ENCODE assay signal across 9 cellular contexts in genomic region chr15:39781147-39781966, GRCh38. TPM values are rescaled to one million over a fixed set of nuclear protein-coding genes. Genes with fewer than 3 reads are reported as not detected.
DNase-seq lines count a peak whose midpoint lies in the region; ATAC-seq, FAIRE-seq and TF ChIP-seq lines count a peak whose summit lies in the region.
"Had no signal": no experiment of that assay in that cellular context is flagged by ENCODE, and none has a peak within 500 bp of the region (broad histone marks: within the 10 kb centered on the region; RNA-seq: fewer than 3 reads in every experiment).

No MANE protein-coding gene starts in this region.

- H3K36me3 Mint-ChIP-seq in neural progenitor cell = no peaks in the 10 kb centered on the region

- POLR2A ChIA-PET in K562 (lab: Yijun Ruan, JAX) = interaction anchor here (0.6 to 1.7 kb wide), 2 partner anchors 14 to 326 kb away, joined by 3 read pairs; no protein-coding TSS in a partner anchor

- H3K27me3 ChIP-seq in K562 (ENCODE audit: control insufficient read depth in 2 of 2, insufficient read depth in 2 of 2, low read length in 2 of 2) = no peaks in the 10 kb centered on the region
- no peaks in the 10 kb centered on the region for H3K27me3 ChIP-seq in neural progenitor cell

- in situ Hi-C loops in K562 (cut with MboI) = loop anchor here (25.0 kb wide), 1 partner anchor 231 kb away; no protein-coding TSS in a partner anchor

- TF ChIP-seq CTCF in NB4 (IDR thresholded peaks at IDR 0.05; ENCODE audit: low read depth, low read length) = no peak
- no peak for TF ChIP-seq CTCF in K562 (IDR thresholded peaks at IDR 0.05 in 2 of 3, conservative IDR thresholded peaks at IDR 0.05 in 1 of 3; ENCODE audit: insufficient read depth in 2 of 3, low read depth in 1 of 3, low read length in 3 of 3)
- no peak for TF ChIP-seq CTCF in neural progenitor cell (IDR thresholded peaks at IDR 0.05)
- no peak for TF ChIP-seq CTCF in mucosa of descending colon (IDR thresholded peaks at IDR 0.05)

- no peak for TF ChIP-seq RAD21 in K562 (CRISPR knock-in tag; conservative IDR thresholded peaks at IDR 0.05 in 1 of 2, IDR thresholded peaks at IDR 0.05 in 1 of 2)

- no peak for FAIRE-seq in K562 (lab: Jason Lieb, UNC)

- H3K27ac Mint-ChIP-seq in neural progenitor cell = no peak overlapping the region

- TF ChIP-seq POLR2A in NB4 (IDR thresholded peaks at IDR 0.05; ENCODE audit: extremely low read depth, insufficient read length) (no peak), K562 (conservative IDR thresholded peaks at IDR 0.05) (no peak)

- H3K4me1 ChIP-seq in K562 (replicated peaks in 1 of 2; ENCODE audit: control insufficient read depth in 2 of 2, insufficient read depth in 2 of 2, low read length in 2 of 2) (peaks cover 0 to 8% of the 10 kb centered on the region in 2 experiments; a peak in 3 of 5 replicates), neural progenitor cell (peaks cover 18% of the 10 kb centered on the region), mucosa of descending colon (ENCODE audit: low read depth) (peaks cover 5% of the 10 kb centered on the region)

- BruUV-seq in K562 (replicated peaks; lab: Mats Ljungman, UMichigan) = no TSS peak

- H3K36me3 ChIP-seq in K562 (ENCODE audit: control insufficient read depth, insufficient read depth, low read length) = no peaks in the 10 kb centered on the region
- H3K36me3 ChIP-seq in neural progenitor cell = no peaks in the 10 kb centered on the region
- no peaks in the 10 kb centered on the region for H3K36me3 ChIP-seq in mucosa of descending colon (ENCODE audit: low read depth)

- peak overlapping the region; percentile 86 for H3K4me3 Mint-ChIP-seq in neural progenitor cell

- no peak for TF ChIP-seq EP300 in K562 (IDR thresholded peaks at IDR 0.05; ENCODE audit: low read length)

- H4K20me1 ChIP-seq in K562 (replicated peaks; ENCODE audit: control insufficient read depth, insufficient read depth, low read length) (no peaks in the 10 kb centered on the region), neural progenitor cell (ENCODE audit: low read depth) (no peaks in the 10 kb centered on the region)

- H2AFZ ChIP-seq in K562 (ENCODE audit: low read depth, low read length) (peak overlapping the region; percentile 96), neural progenitor cell (replicated peaks) (peak overlapping the region; percentile 96)

- H3K4me1 Mint-ChIP-seq in neural progenitor cell = peaks cover 53% of the 10 kb centered on the region

- CTCF ChIA-PET in K562 (lab: Yijun Ruan, JAX; ENCODE audit: low intra/inter-chr PET ratio) = no interaction called here

- H3K9me1 ChIP-seq in K562 (ENCODE audit: control insufficient read depth, insufficient read depth, low read length) = no peaks in the 10 kb centered on the region

- no peaks in the 10 kb centered on the region for H3K27me3 Mint-ChIP-seq in neural progenitor cell (ENCODE audit: insufficient read depth, low read depth)

- WGBS in K562 (ENCODE audit: insufficient coverage, low coverage, missing lambda C conversion rate) = 71% methylated on average over 4 of the region's 4 CpGs

- ATAC-seq in K562 (no peak), HG03280 (IDR thresholded peaks at IDR 0.05; ENCODE audit: unreplicated experiment) (no peak), mucosa of descending colon (no peak)

- H3F3A ChIP-seq in neural progenitor cell (ENCODE audit: low read depth) = peaks cover 25% of the 10 kb centered on the region

- H3K4me2 ChIP-seq in K562 (ENCODE audit: insufficient read depth, low read length) = peak overlapping the region; percentile 74; the same call in 1 of the 2 replicates
- H3K4me2 ChIP-seq in neural progenitor cell = no peak overlapping the region

- H3K9me3 ChIP-seq in K562 (replicated peaks; ENCODE audit: control insufficient read depth, insufficient read depth, low read depth, low read length) = no peaks in the 10 kb centered on the region; the same call in 1 of the 2 replicates
- H3K9me3 ChIP-seq in neural progenitor cell (ENCODE audit: low read depth) = no peaks in the 10 kb centered on the region
- no peaks in the 10 kb centered on the region for H3K9me3 ChIP-seq in mucosa of descending colon

- no peaks in the 10 kb centered on the region for H3K9me3 Mint-ChIP-seq in neural progenitor cell

- H3K27ac ChIP-seq in K562 (ENCODE audit: extremely low read depth, low read depth, low read length) = peak overlapping the region; percentile 59; the same call in 2 of the 3 replicates
- H3K27ac ChIP-seq in neural progenitor cell = no peak overlapping the region

- intact Hi-C loops in K562 (cut with micrococcal nuclease) (no loop called here), mucosa of descending colon (cut with DNase I, micrococcal nuclease) (no loop called here)

- DNase-seq in NOMO-1 treated with DMSO at 0.1 percent for 48 hours (lab: John Stamatoyannopoulos, UW; ENCODE audit: unreplicated experiment) (peak; percentile 6), NOMO-1 (lab: John Stamatoyannopoulos, UW; ENCODE audit: unreplicated experiment in 2 of 2) (no peak), NB4 (ENCODE audit: low read depth) (peak; percentile 24), K562 (ENCODE audit: extremely low read depth in 1 of 4, low spot score in 3 of 4) (no peak), neural progenitor cell (ENCODE audit: low spot score) (no peak), UCSD-AML1 (lab: John Stamatoyannopoulos, UW; ENCODE audit: unreplicated experiment) (no peak), mucosa of descending colon (no peak)
- DNase-seq: NCI-H1694 treated with DMSO at 0.1 percent for 48 hours had no signal

- no peak overlapping the region for H3K9ac ChIP-seq in K562 (ENCODE audit: insufficient read depth in 1 of 2, low read depth in 2 of 2, low read length in 2 of 2)
- H3K9ac ChIP-seq in neural progenitor cell = no peak overlapping the region

- H3K4me3 ChIP-seq in NB4 (ENCODE audit: low read depth, low read length) (peak overlapping the region; percentile 77), K562 (no peak overlapping the region), neural progenitor cell (peak overlapping the region; percentile 83), mucosa of descending colon (no peak overlapping the region)

- peaks cover 13% of the 10 kb centered on the region for H3K79me2 ChIP-seq in K562 (ENCODE audit: control insufficient read depth, insufficient read depth, low read length)
- peaks cover 14% of the 10 kb centered on the region for H3K79me2 ChIP-seq in neural progenitor cell (ENCODE audit: low read depth)

TF ChIP-seq in K562, 482 proteins besides CTCF, POLR2A, EP300 and RAD21 (continues in another document):
- TF ChIP-seq SNIP1 (IDR thresholded peaks at IDR 0.05; ENCODE audit: low read depth) = no peak
- TF ChIP-seq ZNF785 (CRISPR knock-in tag; IDR thresholded peaks at IDR 0.05) = no peak
- TF ChIP-seq ELF4 (CRISPR knock-in tag; IDR thresholded peaks at IDR 0.05) = no peak
- no peak for TF ChIP-seq NFIC (IDR thresholded peaks at IDR 0.05)
- TF ChIP-seq ZNF146 (CRISPR knock-in tag; IDR thresholded peaks at IDR 0.05; ENCODE audit: unreplicated experiment) = peak; percentile 12
- no peak for TF ChIP-seq YBX1 (IDR thresholded peaks at IDR 0.05)
- TF ChIP-seq CHD2 (IDR thresholded peaks at IDR 0.05; ENCODE audit: low read depth, low read length) = no peak
- TF ChIP-seq TRIM28 (IDR thresholded peaks at IDR 0.05) = no peak
- TF ChIP-seq ZFP36 (IDR thresholded peaks at IDR 0.05; ENCODE audit: low read depth, low read length, partially characterized antibody) = peak; percentile 64
- no peak for TF ChIP-seq STAT5A (IDR thresholded peaks at IDR 0.05; ENCODE audit: borderline replicate concordance, low read length)
- TF ChIP-seq ZNF76 (CRISPR knock-in tag; IDR thresholded peaks at IDR 0.05; ENCODE audit: borderline replicate concordance) = no peak
- no peak for TF ChIP-seq CC2D1A (IDR thresholded peaks at IDR 0.05)
- TF ChIP-seq CBX3 (IDR thresholded peaks at IDR 0.05; ENCODE audit: borderline replicate concordance in 1 of 2, low read length in 2 of 2) = peak in 1 of 2 experiments; percentile 56; a peak in 1 of 3 replicates
- TF ChIP-seq NFYB (IDR thresholded peaks at IDR 0.05; ENCODE audit: extremely low read depth, insufficient read length) = no peak
- TF ChIP-seq ZNF644 (tag; IDR thresholded peaks at IDR 0.05; ENCODE audit: low read depth) = no peak
- TF ChIP-seq NFE2 (IDR thresholded peaks at IDR 0.05; ENCODE audit: low read depth) = peak; percentile 36; the same call in 1 of the 2 replicates
- no peak for TF ChIP-seq CREB1 (IDR thresholded peaks at IDR 0.05)
- TF ChIP-seq CREB1 (CRISPR knock-in tag; IDR thresholded peaks at IDR 0.05) = no peak
- TF ChIP-seq HMG20B (CRISPR knock-in tag; IDR thresholded peaks at IDR 0.05) = no peak
- peak; percentile 12; the same call in 1 of the 2 replicates for TF ChIP-seq C11orf30 (IDR thresholded peaks at IDR 0.05; ENCODE audit: low read depth)
- TF ChIP-seq DMBX1 (CRISPR knock-in tag; IDR thresholded peaks at IDR 0.05; ENCODE audit: borderline replicate concordance) = no peak
- no peak for TF ChIP-seq NR3C1 (CRISPR knock-in tag; IDR thresholded peaks at IDR 0.05)
- no peak for TF ChIP-seq ZNF445 (CRISPR knock-in tag; IDR thresholded peaks at IDR 0.05; ENCODE audit: low read depth)
- no peak for TF ChIP-seq ZNF436 (CRISPR knock-in tag; IDR thresholded peaks at IDR 0.05)

RNA-seq across cellular contexts. Expression of gene FSIP1, which starts 1.3 kb away (rescaled TPM):
- total RNA-seq in K562 (2011; cell fraction: chromatin; rRNA removed; ENCODE audit: low replicate concordance) = 0.37 TPM in 1 of 2 replicates, not detected in the other
- total RNA-seq in K562 (2011; cell fraction: nucleolus; rRNA removed) = not detected in 2 replicates
- total RNA-seq in K562 (2011; cell fraction: nucleoplasm; rRNA removed) = 0.29 TPM in 1 of 2 replicates, not detected in the other
- total RNA-seq in K562 (2014; rRNA removed) (0.08 and 0.23 TPM in 2 replicates), K562 (2014; rRNA removed; fragmentation: Illumina TruSeq; extraction: Trizol) (0.51 and 0.54 TPM in 2 replicates), K562 (2015; rRNA removed; fragmentation: Illumina TruSeq; extraction: Trizol) (0.34 and 0.43 TPM in 2 replicates), K562 (2021) (0.13 and 0.29 TPM in 2 replicates), neural progenitor cell (ENCODE audit: low replicate concordance) (2.1 and 2.5 TPM in 2 replicates), mucosa of descending colon (10 to 100 TPM in 1 of 3 donors, 1 to 10 TPM in 2; 4.1 to 12.1 (median 5.1) TPM)
- polyA plus RNA-seq in K562 (2011; rRNA removed) (0.05 and 0.10 TPM in 2 replicates), K562 (2014; fragmentation: Illumina TruSeq; extraction: Trizol) (0.21 and 0.42 TPM in 2 replicates), K562 (2014; fragmentation: Nextera tagmentation; extraction: Ambion mirVana) (under 1 TPM; 0.07 to 0.20 TPM), K562 (2014; rRNA removed) (0.30 and 0.36 TPM in 2 replicates)
- 0.01 and 0.03 TPM in 2 replicates for polyA plus RNA-seq in K562 (2011; cell fraction: cytosol; rRNA removed)
- polyA plus RNA-seq in K562 (2011; cell fraction: nucleus; rRNA removed) = 0.22 TPM in 1 of 2 replicates, not detected in the other
- polyA plus RNA-seq in K562 (2012) = 0.19 and 0.22 TPM in 2 replicates
- not detected in 2 replicates for polyA minus RNA-seq in K562 (2011; rRNA and poly(A)+ RNA removed)
- polyA minus RNA-seq in K562 (2011; cell fraction: cytosol; rRNA and poly(A)+ RNA removed) = not detected in 2 replicates
- polyA minus RNA-seq in K562 (2011; cell fraction: nucleus; rRNA and poly(A)+ RNA removed) = 0.13 TPM in 1 of 2 replicates, not detected in the other

Comparison
In these comparisons a context has a peak if more than half of its experiments do, and no peak if none do; other contexts are left out.
1. DNase-seq: peak in NOMO-1 treated with DMSO at 0.1 percent for 48 hours (single experiment) and NB4 (single experiment); none in NOMO-1 (0 of 2), K562 (0 of 4), neural progenitor cell (single experiment), UCSD-AML1 (single experiment) and mucosa of descending colon (0 of 3).
2. H3K4me3 ChIP-seq: peak in NB4 (single experiment) and neural progenitor cell (single experiment); none in K562 (single experiment) and mucosa of descending colon (single experiment).